In the genomic region with DNA sequence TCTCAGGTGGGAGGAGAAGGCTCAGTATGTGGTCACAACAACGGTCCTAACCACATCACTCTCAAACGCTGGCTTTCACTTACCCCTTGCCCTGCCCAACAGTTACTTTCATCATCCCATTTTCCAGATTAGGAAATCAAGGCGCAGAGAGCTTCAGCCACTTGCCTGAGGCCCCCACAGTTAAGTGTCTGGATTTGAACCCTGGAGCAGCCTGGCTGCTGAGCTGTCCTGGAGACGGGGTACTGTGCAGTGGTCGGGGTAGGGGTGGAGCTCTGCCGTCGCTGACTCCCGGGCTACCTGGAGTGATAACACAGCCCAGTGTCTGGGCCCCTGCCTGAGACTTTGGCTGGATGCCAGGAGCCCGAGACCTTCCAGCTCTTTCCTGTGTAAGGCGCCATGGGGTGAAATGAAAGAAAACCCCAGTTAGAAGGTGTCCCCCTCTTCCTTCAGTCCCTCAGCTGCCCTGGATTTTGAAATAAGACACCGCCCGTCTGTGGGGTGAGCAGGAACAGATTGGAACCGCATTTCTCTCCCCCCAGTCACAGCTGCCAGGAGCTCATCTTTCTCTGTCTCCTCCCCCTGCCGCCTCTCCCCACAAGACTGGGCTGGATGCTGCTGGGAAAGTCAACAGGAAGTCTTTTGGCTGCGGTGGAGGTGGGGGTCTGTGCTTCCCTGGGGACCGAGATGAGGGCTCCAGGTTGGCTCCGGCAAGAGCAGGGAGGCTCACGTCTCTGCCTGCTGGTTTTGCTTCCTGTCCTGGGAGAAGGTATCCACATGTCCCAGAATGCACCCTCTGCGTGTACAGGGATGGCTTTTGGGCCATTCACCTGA, we compare ENCODE assay signal across 8 cellular contexts.
DNase-seq lines count a peak whose midpoint lies in the region; ATAC-seq, FAIRE-seq and TF ChIP-seq lines count a peak whose summit lies in the region.

No MANE protein-coding gene starts in this region.

- H3K27me3 Mint-ChIP-seq in memory B cell = no peaks in the 10 kb centered on the region

- peak overlapping the region; percentile 94 to 96 for H3K27ac ChIP-seq in breast epithelium

- peak overlapping the region; percentile 64 for H3K4me3 Mint-ChIP-seq in memory B cell

- DNase-seq in DMS79 treated with DMSO at 0.1 percent for 48 hours (lab: John Stamatoyannopoulos, UW) = peak; percentile 80
- DNase-seq in NCI-H1092 treated with DMSO at 0.1 percent for 48 hours (lab: John Stamatoyannopoulos, UW) = peak; percentile 96
- peak in 1 of 2 donors; percentile 72 for DNase-seq in breast epithelium (ENCODE audit: low spot score in 2 of 2)
- DNase-seq in memory B cell (ENCODE audit: low spot score in 2 of 2) = no peak
- peak; percentile 92 for DNase-seq in urothelium cell line (ENCODE audit: low spot score)
- no peak for DNase-seq in retina

- no peaks in the 10 kb centered on the region for H3K36me3 Mint-ChIP-seq in memory B cell

- no peaks in the 10 kb centered on the region for H3K36me3 ChIP-seq in breast epithelium

- H3K9me3 Mint-ChIP-seq in memory B cell = no peaks in the 10 kb centered on the region

- intact Hi-C loops in breast epithelium (cut with DNase I; ENCODE audit: low total_unique reads) = loop anchor here (10.0 kb wide), 1 partner anchor 96 kb away; no protein-coding TSS in a partner anchor

- peak; percentile 62 for ATAC-seq in SK-N-SH treated with all-trans-retinoic acid at 6 μM for 48 hours
- ATAC-seq in memory B cell (ENCODE audit: low read depth) = peak; percentile 65
- ATAC-seq in HG02885 (IDR thresholded peaks at IDR 0.05; ENCODE audit: poor library complexity, unreplicated experiment) = no peak

- H3K27ac Mint-ChIP-seq in memory B cell = peak overlapping the region; percentile 31

- H3K4me1 ChIP-seq in breast epithelium = peaks cover 54 to 58% of the 10 kb centered on the region in 2 donors

- FAIRE-seq in urothelium cell line (lab: Jason Lieb, UNC) = peak; percentile 90

- no peak for TF ChIP-seq CTCF in breast epithelium (IDR thresholded peaks at IDR 0.05)

- peaks cover 14% of the 10 kb centered on the region for H3K4me1 Mint-ChIP-seq in memory B cell

- H3K27me3 ChIP-seq in breast epithelium = no peaks in the 10 kb centered on the region

- no peaks in the 10 kb centered on the region for H3K9me3 ChIP-seq in breast epithelium

- peak overlapping the region in 1 of 3 donors; percentile 48 for H3K4me3 ChIP-seq in breast epithelium

- no peak for TF ChIP-seq POLR2A in breast epithelium (IDR thresholded peaks at IDR 0.05)

TF ChIP-seq in SK-N-SH treated with all-trans-retinoic acid at 6 μM for 48 hours, 23 proteins besides CTCF, POLR2A, EP300 and RAD21:
- no peak for TF ChIP-seq GLIS3 (CRISPR knock-in tag; IDR thresholded peaks at IDR 0.05)
- TF ChIP-seq, protein P1, sequence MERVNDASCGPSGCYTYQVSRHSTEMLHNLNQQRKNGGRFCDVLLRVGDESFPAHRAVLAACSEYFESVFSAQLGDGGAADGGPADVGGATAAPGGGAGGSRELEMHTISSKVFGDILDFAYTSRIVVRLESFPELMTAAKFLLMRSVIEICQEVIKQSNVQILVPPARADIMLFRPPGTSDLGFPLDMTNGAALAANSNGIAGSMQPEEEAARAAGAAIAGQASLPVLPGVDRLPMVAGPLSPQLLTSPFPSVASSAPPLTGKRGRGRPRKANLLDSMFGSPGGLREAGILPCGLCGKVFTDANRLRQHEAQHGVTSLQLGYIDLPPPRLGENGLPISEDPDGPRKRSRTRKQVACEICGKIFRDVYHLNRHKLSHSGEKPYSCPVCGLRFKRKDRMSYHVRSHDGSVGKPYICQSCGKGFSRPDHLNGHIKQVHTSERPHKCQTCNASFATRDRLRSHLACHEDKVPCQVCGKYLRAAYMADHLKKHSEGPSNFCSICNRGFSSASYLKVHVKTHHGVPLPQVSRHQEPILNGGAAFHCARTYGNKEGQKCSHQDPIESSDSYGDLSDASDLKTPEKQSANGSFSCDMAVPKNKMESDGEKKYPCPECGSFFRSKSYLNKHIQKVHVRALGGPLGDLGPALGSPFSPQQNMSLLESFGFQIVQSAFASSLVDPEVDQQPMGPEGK (CRISPR knock-in tag; IDR thresholded peaks at IDR 0.05; ENCODE audit: borderline replicate concordance) = peak; percentile 79; the same call in 1 of the 2 replicates
- 0 out of 2 replicates have a peak, but pooled peaks have one; percentile 35 for TF ChIP-seq ZFP3 (CRISPR knock-in tag; IDR thresholded peaks at IDR 0.05)
- TF ChIP-seq, protein P2, sequence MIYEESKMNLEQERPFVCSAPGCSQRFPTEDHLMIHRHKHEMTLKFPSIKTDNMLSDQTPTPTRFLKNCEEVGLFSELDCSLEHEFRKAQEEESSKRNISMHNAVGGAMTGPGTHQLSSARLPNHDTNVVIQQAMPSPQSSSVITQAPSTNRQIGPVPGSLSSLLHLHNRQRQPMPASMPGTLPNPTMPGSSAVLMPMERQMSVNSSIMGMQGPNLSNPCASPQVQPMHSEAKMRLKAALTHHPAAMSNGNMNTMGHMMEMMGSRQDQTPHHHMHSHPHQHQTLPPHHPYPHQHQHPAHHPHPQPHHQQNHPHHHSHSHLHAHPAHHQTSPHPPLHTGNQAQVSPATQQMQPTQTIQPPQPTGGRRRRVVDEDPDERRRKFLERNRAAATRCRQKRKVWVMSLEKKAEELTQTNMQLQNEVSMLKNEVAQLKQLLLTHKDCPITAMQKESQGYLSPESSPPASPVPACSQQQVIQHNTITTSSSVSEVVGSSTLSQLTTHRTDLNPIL (CRISPR knock-in tag; IDR thresholded peaks at IDR 0.05; ENCODE audit: low read depth) = peak; percentile 51; the same call in 1 of the 2 replicates

Comparison
In these comparisons a context has a peak if more than half of its experiments do, and no peak if none do; other contexts are left out.
1. DNase-seq: peak in DMS79 treated with DMSO at 0.1 percent for 48 hours (single experiment), NCI-H1092 treated with DMSO at 0.1 percent for 48 hours (single experiment) and urothelium cell line (single experiment); none in memory B cell (0 of 2) and retina (single experiment).